ENCODE assay signal across 1 cellular context in genomic region chrX:13760428-13760827, GRCh38.
TF ChIP-seq lines count a peak whose summit lies in the region.

No MANE protein-coding gene starts in this region.

TF ChIP-seq in H1, 55 proteins besides CTCF, POLR2A, EP300 and RAD21:
- TF ChIP-seq RBBP5 (IDR thresholded peaks at IDR 0.05; ENCODE audit: borderline replicate concordance, low read depth, low read length) (no peak), SP2 (IDR thresholded peaks at IDR 0.05; ENCODE audit: low read length) (no peak), NRF1 (IDR thresholded peaks at IDR 0.05; ENCODE audit: low read depth, low read length) (no peak), FOSL1 (IDR thresholded peaks at IDR 0.05; ENCODE audit: insufficient read depth, low read depth, low read length) (no peak), GTF2F1 (IDR thresholded peaks at IDR 0.05; ENCODE audit: borderline replicate concordance, low read depth, low read length) (no peak)
- TF ChIP-seq, protein P1, sequence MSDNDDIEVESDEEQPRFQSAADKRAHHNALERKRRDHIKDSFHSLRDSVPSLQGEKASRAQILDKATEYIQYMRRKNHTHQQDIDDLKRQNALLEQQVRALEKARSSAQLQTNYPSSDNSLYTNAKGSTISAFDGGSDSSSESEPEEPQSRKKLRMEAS (IDR thresholded peaks at IDR 0.05): no peak
